ENCODE assay signal across 1 cellular context in genomic region chr19:47228168-47228936, GRCh38.
TF ChIP-seq lines count a peak whose summit lies in the region.

No MANE protein-coding gene starts in this region.

TF ChIP-seq in endothelial cell of umbilical vein, 7 proteins besides CTCF, POLR2A, EP300 and RAD21 (continued from another document):
- no peak for TF ChIP-seq EZH2 (IDR thresholded peaks at IDR 0.05; ENCODE audit: borderline replicate concordance, low read depth, low read length, severe bottlenecking)
- no peak for TF ChIP-seq GATA2 (IDR thresholded peaks at IDR 0.05; ENCODE audit: insufficient read depth, insufficient read length, low read depth, low read length)
- no peak for TF ChIP-seq JUN (IDR thresholded peaks at IDR 0.05; ENCODE audit: borderline replicate concordance, insufficient read depth, insufficient read length, low read depth)
TF ChIP-seq in endothelial cell of umbilical vein: peak in this region for 0.
